ENCODE assay signal across 18 cellular contexts in genomic region chr2:206983156-206983875, GRCh38. TPM values are rescaled to one million over a fixed set of nuclear protein-coding genes. Genes with fewer than 3 reads are reported as not detected.
DNase-seq lines count a peak whose midpoint lies in the region; ATAC-seq and TF ChIP-seq lines count a peak whose summit lies in the region.
"Had no signal": no experiment of that assay in that cellular context is flagged by ENCODE, and none has a peak within 500 bp of the region (broad histone marks: within the 10 kb centered on the region; RNA-seq: fewer than 3 reads in every experiment).

No MANE protein-coding gene starts in this region.

- TF ChIP-seq CTCF in IMR-90 (conservative IDR thresholded peaks at IDR 0.05; ENCODE audit: low read depth, low read length) = no peak

- H3K4me2 ChIP-seq in IMR-90 (ENCODE audit: low read depth, low read length) = no peak overlapping the region; the same call in 1 of the 2 replicates

- H2AK5ac ChIP-seq in IMR-90 (ENCODE audit: low read depth, low read length) = no peak overlapping the region

- H3K79me2 ChIP-seq in ACC112 (ENCODE audit: control insufficient read depth, insufficient read depth, low read length, unreplicated experiment) = no peaks in the 10 kb centered on the region

- 0 out of 2 replicates have a peak overlapping the region, but pooled peaks have one; percentile 3 for H2BK20ac ChIP-seq in IMR-90 (ENCODE audit: low read depth, low read length)

- H2AK9ac ChIP-seq in IMR-90 (replicated peaks; ENCODE audit: low read depth, low read length, poor library complexity) = no peak overlapping the region

- DNase-seq in IMR-90 = peak; percentile 58
- peak; percentile 70 for DNase-seq in cerebellar cortex (ENCODE audit: low spot score)
- DNase-seq in midbrain (lab: John Stamatoyannopoulos, UW) = peak; percentile 7
- DNase-seq in foreskin melanocyte = no peak
- no peak for DNase-seq in posterior vena cava (ENCODE audit: low spot score)
- DNase-seq in NCI-H510A treated with DMSO at 0.1 percent for 48 hours (lab: John Stamatoyannopoulos, UW) = no peak
- DNase-seq: activated CD4-positive, alpha-beta T cell treated with anti-CD3 and anti-CD28 coated beads for 1 hour; activated naive CD8-positive, alpha-beta T cell treated with anti-CD3 and anti-CD28 coated beads, Interleukin-2, amount 10 ng/mL, durations not matched to agents 7 days and 5 days; colonic mucosa; NCI-H1436 treated with DMSO at 0.1 percent for 48 hours; occipital lobe; T-helper 1 cell had no signal

- no peak overlapping the region for H3K18ac ChIP-seq in IMR-90 (ENCODE audit: low read depth, low read length)

- no peak overlapping the region for H3K27ac ChIP-seq in ACC112 (ENCODE audit: low read depth, low read length)
- H3K27ac ChIP-seq in IMR-90 (ENCODE audit: insufficient read depth, low read length) = no peak overlapping the region
- H3K27ac ChIP-seq: colonic mucosa, epithelial cell of prostate had no signal

- H4K8ac ChIP-seq in IMR-90 (ENCODE audit: low read depth in 2 of 2, low read length in 2 of 2) = no peak overlapping the region

- peaks cover 3 to 4% of the 10 kb centered on the region in 2 experiments; a peak in 1 of 4 replicates for H3K79me1 ChIP-seq in IMR-90 (ENCODE audit: low read depth in 1 of 2, low read length in 2 of 2)

- H2BK5ac ChIP-seq in IMR-90 (ENCODE audit: low read depth, low read length, poor library complexity, severe bottlenecking) = no peak overlapping the region

- ATAC-seq in IMR-90 (ENCODE audit: low read depth) (peak; percentile 55), HG03039 (IDR thresholded peaks at IDR 0.05; ENCODE audit: unreplicated experiment) (no peak)

- peak overlapping the region; percentile 34; the same call in 1 of the 2 replicates for H3K4ac ChIP-seq in IMR-90 (ENCODE audit: low read depth, low read length)

- no peak for TF ChIP-seq POLR2A in IMR-90 (IDR thresholded peaks at IDR 0.05; ENCODE audit: low read depth, low read length)

- CTCF ChIA-PET in IMR-90 (lab: Yijun Ruan, JAX) = interaction anchor here (0.6 to 2.3 kb wide), 7 partner anchors 10 to 490 kb away, joined by 3 to 18 read pairs (median 5); no protein-coding TSS in a partner anchor

- no peak for TF ChIP-seq RAD21 in IMR-90 (IDR thresholded peaks at IDR 0.05; ENCODE audit: low read length)

- in situ Hi-C loops in IMR-90 (cut with MboI; ENCODE audit: low sequenced_read_pairs) = loop anchor here (5.0 to 10.0 kb wide), 3 partner anchors 181 to 751 kb away; partner anchors contain the start of gene KLF7

- H2AFZ ChIP-seq in ACC112 (ENCODE audit: low read length, unreplicated experiment) (peak overlapping the region; percentile 66), IMR-90 (replicated peaks; ENCODE audit: low read length, poor library complexity) (no peak overlapping the region)

- no peaks in the 10 kb centered on the region for H3K27me3 ChIP-seq in ACC112 (ENCODE audit: insufficient read depth, low read length)
- H3K27me3 ChIP-seq in IMR-90 (ENCODE audit: control insufficient read depth, insufficient read depth, low read length) = no peaks in the 10 kb centered on the region
- H3K27me3 ChIP-seq: colonic mucosa had no signal

- H2BK15ac ChIP-seq in IMR-90 (ENCODE audit: low read depth, low read length) = peak overlapping the region; percentile 36; the same call in 1 of the 3 replicates

- POLR2A ChIA-PET in IMR-90 (lab: Charles Lee; ENCODE audit: unreplicated experiment) = interaction anchor here (0.7 to 3.5 kb wide), 2 partner anchors 92 to 181 kb away, joined by 5 to 27 read pairs; partner anchors contain the start of gene KLF7

- no peaks in the 10 kb centered on the region for H3K9me3 ChIP-seq in IMR-90 (ENCODE audit: control insufficient read depth, insufficient read depth, low read length)
- H3K9me3 ChIP-seq: colonic mucosa had no signal

- 0 out of 2 replicates have a peak overlapping the region, but pooled peaks have one; percentile 26 for H3K14ac ChIP-seq in IMR-90 (replicated peaks; ENCODE audit: low read depth, low read length)

- no peaks in the 10 kb centered on the region for H3K9me1 ChIP-seq in IMR-90 (ENCODE audit: insufficient read depth, low read length)

- no peak overlapping the region for H3K9ac ChIP-seq in IMR-90 (ENCODE audit: low read depth, low read length)

- no CpG with 5 or more reads among the region's 5 CpGs for WGBS in IMR-90 (ENCODE audit: extremely low coverage in 2 of 2, insufficient read length in 1 of 2), 2 experiments

- dilution Hi-C loops in IMR-90 (cut with HindIII; ENCODE audit: low sequenced_read_pairs, unreplicated experiment) = no loop called here

- H3K4me1 ChIP-seq in ACC112 (ENCODE audit: control insufficient read depth, insufficient read depth, low read length, unreplicated experiment) (peaks cover 21% of the 10 kb centered on the region), IMR-90 (ENCODE audit: control insufficient read depth, insufficient read depth, low read length) (peaks cover 9% of the 10 kb centered on the region)
- H3K4me1 ChIP-seq: colonic mucosa had no signal

- H3K4me3 ChIP-seq in ACC112 (ENCODE audit: low read depth, low read length) (no peak overlapping the region), IMR-90 (ENCODE audit: insufficient read depth, low read depth, low read length) (no peak overlapping the region)
- H3K4me3 ChIP-seq: colonic mucosa, lung had no signal

- peak overlapping the region; percentile 51; the same call in 1 of the 2 replicates for H4K91ac ChIP-seq in IMR-90 (ENCODE audit: insufficient read depth, low read depth, low read length)

- no peaks in the 10 kb centered on the region for H4K20me1 ChIP-seq in IMR-90 (ENCODE audit: insufficient read depth, low read length)

- H3K36me3 ChIP-seq in ACC112 (ENCODE audit: insufficient read depth, low read length) = no peaks in the 10 kb centered on the region
- no peaks in the 10 kb centered on the region for H3K36me3 ChIP-seq in IMR-90 (ENCODE audit: control insufficient read depth, insufficient read depth, low read length)
- H3K36me3 ChIP-seq: colonic mucosa had no signal

- no peak overlapping the region for H3K56ac ChIP-seq in IMR-90 (ENCODE audit: extremely low read depth, insufficient read depth, low read length)

- BruUV-seq in IMR-90 (replicated peaks; lab: Mats Ljungman, UMichigan) = no TSS peak

- H2BK120ac ChIP-seq in IMR-90 (ENCODE audit: low read depth, low read length) = peak overlapping the region; percentile 44; the same call in 1 of the 2 replicates

- H3K23ac ChIP-seq in IMR-90 (ENCODE audit: low read depth, low read length) = no peak overlapping the region; the same call in 1 of the 2 replicates

- H4K5ac ChIP-seq in IMR-90 (ENCODE audit: low read depth, low read length) = no peak overlapping the region

- intact Hi-C loops in IMR-90 (cut with micrococcal nuclease) (loop anchor here (2.0 to 10.0 kb wide), 6 partner anchors 91 to 1091 kb away; partner anchors contain the start of gene METTL21A), posterior vena cava (cut with DNase I) (loop anchor here (5.0 to 10.0 kb wide), 3 partner anchors 251 to 489 kb away; no protein-coding TSS in a partner anchor)

TF ChIP-seq in IMR-90, 13 proteins besides CTCF, POLR2A, EP300 and RAD21:
- TF ChIP-seq FOS (IDR thresholded peaks at IDR 0.05; ENCODE audit: low read depth, low read length) = no peak
- no peak for TF ChIP-seq CHD1 (IDR thresholded peaks at IDR 0.05; ENCODE audit: low read depth, low read length)
- TF ChIP-seq MXI1 (IDR thresholded peaks at IDR 0.05; ENCODE audit: borderline replicate concordance, low read depth, low read length) = no peak
- TF ChIP-seq RCOR1 (IDR thresholded peaks at IDR 0.05; ENCODE audit: insufficient replicate concordance, low read length) = no peak
- no peak for TF ChIP-seq CEBPB (IDR thresholded peaks at IDR 0.05; ENCODE audit: low read depth, low read length)
- TF ChIP-seq, protein P1, sequence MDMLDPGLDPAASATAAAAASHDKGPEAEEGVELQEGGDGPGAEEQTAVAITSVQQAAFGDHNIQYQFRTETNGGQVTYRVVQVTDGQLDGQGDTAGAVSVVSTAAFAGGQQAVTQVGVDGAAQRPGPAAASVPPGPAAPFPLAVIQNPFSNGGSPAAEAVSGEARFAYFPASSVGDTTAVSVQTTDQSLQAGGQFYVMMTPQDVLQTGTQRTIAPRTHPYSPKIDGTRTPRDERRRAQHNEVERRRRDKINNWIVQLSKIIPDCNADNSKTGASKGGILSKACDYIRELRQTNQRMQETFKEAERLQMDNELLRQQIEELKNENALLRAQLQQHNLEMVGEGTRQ (IDR thresholded peaks at IDR 0.05; ENCODE audit: low read depth, low read length) = no peak
- TF ChIP-seq BHLHE40 (IDR thresholded peaks at IDR 0.05; ENCODE audit: low read depth, low read length) = no peak
- no peak for TF ChIP-seq MAFK (IDR thresholded peaks at IDR 0.05; ENCODE audit: low read depth, low read length)
- no peak for TF ChIP-seq RFX5 (IDR thresholded peaks at IDR 0.05; ENCODE audit: low read depth, low read length)

RNA-seq across cellular contexts. Expression of gene CPO, which starts 44.0 kb away (rescaled TPM):
- total RNA-seq in IMR-90 (2012; rRNA removed) (not detected in 2 replicates), posterior vena cava (under 1 TPM; 0.24 to 0.32 TPM)
- polyA plus RNA-seq in IMR-90 (2012; rRNA removed) = not detected in 2 replicates
- not detected in 2 replicates for polyA plus RNA-seq in IMR-90 (2012; cell fraction: cytosol; rRNA removed)
- polyA plus RNA-seq in IMR-90 (2012; cell fraction: nucleus; rRNA removed; ENCODE audit: low replicate concordance) = 0.06 TPM in 1 of 2 replicates, not detected in the other
- total RNA-seq: activated naive CD8-positive, alpha-beta T cell treated with anti-CD3 and anti-CD28 coated beads, Interleukin-2, amount 10 ng/mL, durations not matched to agents 7 days and 5 days; colonic mucosa; NCI-H460; occipital lobe had no signal
- polyA plus RNA-seq: IgD-negative memory B cell had no signal

Comparison
In these comparisons a context has a peak if more than half of its experiments do, and no peak if none do; other contexts are left out.
1. DNase-seq: peak in IMR-90 (single experiment), cerebellar cortex (single experiment) and midbrain (single experiment); none in foreskin melanocyte (single experiment), posterior vena cava (single experiment) and NCI-H510A treated with DMSO at 0.1 percent for 48 hours (single experiment).